12 cellular contexts compared by ENCODE assay signal in genomic region chr2:232421189-232421785, GRCh38. TPM values are rescaled to one million over a fixed set of nuclear protein-coding genes. Genes with fewer than 3 reads are reported as not detected.
A peak's percentile ranks its signal among the peaks of the same experiment; 100 is the strongest.
DNase-seq lines count a peak whose midpoint lies in the region; ATAC-seq lines count a peak whose summit lies in the region.
"Had no signal": no experiment of that assay in that cellular context is flagged by ENCODE, and none has a peak within 500 bp of the region (broad histone marks: within the 10 kb centered on the region; RNA-seq: fewer than 3 reads in every experiment).

No MANE protein-coding gene starts in this region.

- no peaks in the 10 kb centered on the region for H3K36me3 Mint-ChIP-seq in activated T-helper 17 cell treated with anti-CD3 and anti-CD28 coated beads, Interleukin-2, amount 50 U/mL, for 72 hours (ENCODE audit: low read depth)
- H3K36me3 Mint-ChIP-seq in T-helper 2 cell treated with Interferon-gamma antibody and Interleukin-4, amounts not matched to agents 5 μg/mL and 100 μg/mL, for 36 hours (ENCODE audit: low read depth), result peaks cover 3% of the 10 kb centered on the region

- peaks cover 3% of the 10 kb centered on the region for H3K4me1 Mint-ChIP-seq in activated T-helper 17 cell treated with anti-CD3 and anti-CD28 coated beads, Interleukin-2, amount 50 U/mL, for 72 hours
- H3K4me1 Mint-ChIP-seq in T-helper 2 cell treated with Interferon-gamma antibody and Interleukin-4, amounts not matched to agents 5 μg/mL and 100 μg/mL, for 36 hours (ENCODE audit: low read depth), result peaks cover 4% of the 10 kb centered on the region

- no peak overlapping the region for H3K27ac Mint-ChIP-seq in activated T-helper 17 cell treated with anti-CD3 and anti-CD28 coated beads, Interleukin-2, amount 50 U/mL, for 72 hours
- H3K27ac Mint-ChIP-seq in T-helper 2 cell treated with Interferon-gamma antibody and Interleukin-4, amounts not matched to agents 5 μg/mL and 100 μg/mL, for 36 hours, result no peak overlapping the region

- DNase-seq in NCI-H2227 (lab: John Stamatoyannopoulos, UW; ENCODE audit: unreplicated experiment) (peak; percentile 11), NCI-H2227 treated with DMSO at 0.1 percent for 48 hours (lab: John Stamatoyannopoulos, UW) (no peak), islet precursor cell (peak; percentile 63), sciatic nerve (ENCODE audit: low spot score) (peak; percentile 35)
- DNase-seq in central memory CD4-positive, alpha-beta T cell, result no peak
- DNase-seq in T-helper 2 cell treated with Interferon-gamma antibody and Interleukin-4, amounts not matched to agents 5 μg/mL and 100 μg/mL, for 36 hours (ENCODE audit: low spot score), result no peak
- DNase-seq: T1000 had no signal

- H3K9me3 Mint-ChIP-seq in activated T-helper 17 cell treated with anti-CD3 and anti-CD28 coated beads, Interleukin-2, amount 50 U/mL, for 72 hours, result no peaks in the 10 kb centered on the region
- peaks cover 8% of the 10 kb centered on the region for H3K9me3 Mint-ChIP-seq in T-helper 2 cell treated with Interferon-gamma antibody and Interleukin-4, amounts not matched to agents 5 μg/mL and 100 μg/mL, for 36 hours

- H3K27me3 Mint-ChIP-seq in activated T-helper 17 cell treated with anti-CD3 and anti-CD28 coated beads, Interleukin-2, amount 50 U/mL, for 72 hours, result peaks cover 31% of the 10 kb centered on the region
- peaks cover 60% of the 10 kb centered on the region for H3K27me3 Mint-ChIP-seq in T-helper 2 cell treated with Interferon-gamma antibody and Interleukin-4, amounts not matched to agents 5 μg/mL and 100 μg/mL, for 36 hours (ENCODE audit: low read depth)

- H3K4me3 Mint-ChIP-seq in activated T-helper 17 cell treated with anti-CD3 and anti-CD28 coated beads, Interleukin-2, amount 50 U/mL, for 72 hours, result peak overlapping the region; percentile 26
- H3K4me3 Mint-ChIP-seq in T-helper 2 cell treated with Interferon-gamma antibody and Interleukin-4, amounts not matched to agents 5 μg/mL and 100 μg/mL, for 36 hours, result no peak overlapping the region

- intact Hi-C loops in sciatic nerve (cut with DNase I), result no loop called here

- ATAC-seq in activated T-helper 17 cell treated with anti-CD3 and anti-CD28 coated beads, Interleukin-2, amount 50 U/mL, for 72 hours (replicated peaks), result no peak
- no peak for ATAC-seq in sciatic nerve
- no peak for ATAC-seq in GM19324 (IDR thresholded peaks at IDR 0.05; ENCODE audit: low FRiP score, unreplicated experiment)

RNA-seq across cellular contexts. Expression of gene ALPG, which starts 14.6 kb away (rescaled TPM):
- total RNA-seq in activated T-helper 17 cell treated with anti-CD3 and anti-CD28 coated beads, Interleukin-2, amount 50 U/mL, for 72 hours, result not detected
- total RNA-seq in sciatic nerve, result not detected
- total RNA-seq: A172, fibroblast of lung had no signal

RNA-seq across cellular contexts. Expression of gene ALPI, which starts 34.7 kb away (rescaled TPM):
- total RNA-seq in activated T-helper 17 cell treated with anti-CD3 and anti-CD28 coated beads, Interleukin-2, amount 50 U/mL, for 72 hours, result not detected
- not detected for total RNA-seq in sciatic nerve
- total RNA-seq: A172, fibroblast of lung, lung had no signal

RNA-seq across cellular contexts. Expression of gene ALPP, which starts 42.7 kb away (rescaled TPM):
- under 1 TPM in 1 of 2 donors, not detected in 1; 0.19 TPM for total RNA-seq in activated T-helper 17 cell treated with anti-CD3 and anti-CD28 coated beads, Interleukin-2, amount 50 U/mL, for 72 hours
- not detected for total RNA-seq in sciatic nerve
- total RNA-seq: fibroblast of lung had no signal

Comparison
In these comparisons a context has a peak if more than half of its experiments do, and no peak if none do; other contexts are left out.
1. DNase-seq: peak in NCI-H2227 (single experiment), islet precursor cell (single experiment) and sciatic nerve (single experiment); none in NCI-H2227 treated with DMSO at 0.1 percent for 48 hours (single experiment), central memory CD4-positive, alpha-beta T cell (single experiment) and T-helper 2 cell treated with Interferon-gamma antibody and Interleukin-4, amounts not matched to agents 5 μg/mL and 100 μg/mL, for 36 hours (single experiment).